In genomic region chr19:50724522-50725217, GRCh38 we compare ENCODE assay signal across 8 cellular contexts. TPM values are rescaled to one million over a fixed set of nuclear protein-coding genes. Genes with fewer than 3 reads are reported as not detected.
A peak's percentile ranks its signal among the peaks of the same experiment; 100 is the strongest.
DNase-seq lines count a peak whose midpoint lies in the region; ATAC-seq, FAIRE-seq and TF ChIP-seq lines count a peak whose summit lies in the region.

No MANE protein-coding gene starts in this region.

- TF ChIP-seq RAD21 in A549 (conservative IDR thresholded peaks at IDR 0.05 in 1 of 2, IDR thresholded peaks at IDR 0.05 in 1 of 2) = peak; percentile 47 to 57; a peak in 3 of 5 replicates

- DNase-seq in A549 (ENCODE audit: low read depth in 1 of 2, low spot score in 1 of 2) (peak; percentile 99 to 100), NCI-H69 (lab: John Stamatoyannopoulos, UW) (peak; percentile 95), lung microvascular endothelial cell (ENCODE audit: low read depth in 2 of 2) (peak; percentile 100)
- DNase-seq in activated CD8-positive, alpha-beta memory T cell treated with anti-CD3 and anti-CD28 coated beads for 1 hour (ENCODE audit: extremely low read depth in 1 of 2, low read depth in 1 of 2) = peak; percentile 86 to 96
- peak; percentile 73 for DNase-seq in effector CD4-positive, alpha-beta T cell
- DNase-seq in stimulated activated CD4-positive, alpha-beta T cell treated with anti-CD3 and anti-CD28 coated beads, TNF-alpha, amount 100 ng/mL, for 24 hours (ENCODE audit: low read depth in 3 of 3) = peak; percentile 77 to 97 (median 87)

- CTCF ChIA-PET in A549 (lab: Yijun Ruan, JAX) = interaction anchor here (0.6 to 18.4 kb wide), 68 partner anchors 11 to 381 kb away, joined by 3 to 272 read pairs (median 4); partner anchors contain the start of gene JOSD2

- peak overlapping the region; percentile 96 for H3K4me2 ChIP-seq in A549

- WGBS in A549 (ENCODE audit: missing lambda C conversion rate) = 4% methylated on average over 34 of the region's 65 CpGs

- H3K27ac ChIP-seq in A549 = peak overlapping the region; percentile 86 to 92

- peak; percentile 99 for TF ChIP-seq POLR2A in A549 (IDR thresholded peaks at IDR 0.05; ENCODE audit: low read length)

- H3K4me3 ChIP-seq in A549 = peak overlapping the region; percentile 73

- peak; percentile 66 to 89 for ATAC-seq in A549
- ATAC-seq in GM18867 (IDR thresholded peaks at IDR 0.05; ENCODE audit: unreplicated experiment) = peak; percentile 73
- ATAC-seq in HG03354 (IDR thresholded peaks at IDR 0.05; ENCODE audit: poor library complexity, severe bottlenecking, unreplicated experiment) = peak; percentile 84

- FAIRE-seq in A549 (lab: Jason Lieb, UNC) = peak; percentile 92

- H3K4me1 ChIP-seq in A549 = peaks cover 14% of the 10 kb centered on the region

- no peak for TF ChIP-seq EP300 in A549 (IDR thresholded peaks at IDR 0.05)

- TF ChIP-seq CTCF in A549 (IDR thresholded peaks at IDR 0.05) = peak; percentile 95

- no peaks in the 10 kb centered on the region for H3K9me3 ChIP-seq in A549

- POLR2A ChIA-PET in A549 (lab: Yijun Ruan, JAX) = interaction anchor here (0.6 to 2.1 kb wide), 27 partner anchors 10 to 1049 kb away, joined by 3 to 34 read pairs (median 5); partner anchors contain the start of genes ACP4, JOSD2 and KCNC3

TF ChIP-seq in A549, 52 proteins besides CTCF, POLR2A, EP300 and RAD21 (continues in another document):
- peak; percentile 84 for TF ChIP-seq SMC3 (IDR thresholded peaks at IDR 0.05)
- no peak for TF ChIP-seq ZC3H11A (IDR thresholded peaks at IDR 0.05)
- peak; percentile 88; the same call in 1 of the 3 replicates for TF ChIP-seq BCL3 (IDR thresholded peaks at IDR 0.05)
- no peak; the same call in 1 of the 2 replicates for TF ChIP-seq USF2 (IDR thresholded peaks at IDR 0.05)
- TF ChIP-seq TFCP2L1 (CRISPR knock-in tag; IDR thresholded peaks at IDR 0.05) = peak; percentile 80; the same call in 1 of the 2 replicates
- TF ChIP-seq HMGXB4 (CRISPR knock-in tag; IDR thresholded peaks at IDR 0.05; ENCODE audit: borderline replicate concordance) = no peak
- peak; percentile 84 for TF ChIP-seq REST (IDR thresholded peaks at IDR 0.05)
- TF ChIP-seq ELK1 (IDR thresholded peaks at IDR 0.05; ENCODE audit: low read depth, low read length) = no peak
- TF ChIP-seq E2F6 (IDR thresholded peaks at IDR 0.05; ENCODE audit: borderline replicate concordance, low read depth) = peak; percentile 67; the same call in 1 of the 2 replicates
- peak; percentile 92 for TF ChIP-seq CHD2 (IDR thresholded peaks at IDR 0.05; ENCODE audit: low read length, partially characterized antibody)
- no peak for TF ChIP-seq EHMT2 (IDR thresholded peaks at IDR 0.05; ENCODE audit: low read depth)
- TF ChIP-seq CHD4 (IDR thresholded peaks at IDR 0.05; ENCODE audit: borderline replicate concordance) = no peak
- TF ChIP-seq HDAC2 (IDR thresholded peaks at IDR 0.05) = no peak
- TF ChIP-seq JUN (IDR thresholded peaks at IDR 0.05) = peak; percentile 80 to 84; a peak in 4 of 5 replicates
- TF ChIP-seq ZNF302 (CRISPR knock-in tag; IDR thresholded peaks at IDR 0.05) = no peak
- peak; percentile 29; the same call in 1 of the 2 replicates for TF ChIP-seq TP53 (CRISPR knock-in tag; IDR thresholded peaks at IDR 0.05)

RNA-seq across cellular contexts. Expression of gene CLEC11A, which starts 1.5 kb away (rescaled TPM):
- polyA plus RNA-seq in A549 (2011; rRNA removed) (1.4 and 1.5 TPM in 2 replicates), A549 (2017; fragmentation: RNase III; extraction: RNeasy Plus Mini Kit Qiagen cat#74134 plus additional on column Dnase treatment) (5.0 to 6.4 TPM (median 6.2 TPM) in 3 replicates)
- polyA plus RNA-seq in A549 (2012; cell fraction: cytosol; rRNA removed) = 5.7 and 9.0 TPM in 2 replicates
- 9.7 and 13.1 TPM in 2 replicates for polyA plus RNA-seq in A549 (2012; cell fraction: nucleus; rRNA removed)
- 0.34 and 0.37 TPM in 2 replicates for polyA minus RNA-seq in A549 (2011; rRNA and poly(A)+ RNA removed)
- 0.40 and 2.6 TPM in 2 replicates for total RNA-seq in lung microvascular endothelial cell

RNA-seq across cellular contexts. Expression of gene SHANK1, which starts 5.1 kb away (rescaled TPM):
- polyA plus RNA-seq in A549 (2011; rRNA removed) (0.01 and 0.04 TPM in 2 replicates), A549 (2017; fragmentation: RNase III; extraction: RNeasy Plus Mini Kit Qiagen cat#74134 plus additional on column Dnase treatment) (0.07 to 0.17 TPM (median 0.09 TPM) in 3 replicates)
- 0.04 and 0.06 TPM in 2 replicates for polyA plus RNA-seq in A549 (2012; cell fraction: cytosol; rRNA removed)
- polyA plus RNA-seq in A549 (2012; cell fraction: nucleus; rRNA removed) = 0.04 and 0.07 TPM in 2 replicates
- polyA minus RNA-seq in A549 (2011; rRNA and poly(A)+ RNA removed) = 0.41 TPM in 1 of 2 replicates, not detected in the other
- 0.22 TPM in 1 of 2 replicates, not detected in the other for total RNA-seq in lung microvascular endothelial cell

RNA-seq across cellular contexts. Expression of gene GPR32, which starts 45.6 kb away (rescaled TPM):
- polyA plus RNA-seq in A549 (2011; rRNA removed) = not detected in 2 replicates
- polyA plus RNA-seq in A549 (2012; cell fraction: cytosol; rRNA removed) = not detected in 2 replicates
- not detected in 2 replicates for polyA plus RNA-seq in A549 (2012; cell fraction: nucleus; rRNA removed)
- polyA plus RNA-seq in A549 (2017; fragmentation: RNase III; extraction: RNeasy Plus Mini Kit Qiagen cat#74134 plus additional on column Dnase treatment) = not detected in 3 replicates
- polyA minus RNA-seq in A549 (2011; rRNA and poly(A)+ RNA removed) = not detected in 2 replicates
- not detected in 2 replicates for total RNA-seq in lung microvascular endothelial cell

Comparison
In these comparisons a context has a peak if more than half of its experiments do, and no peak if none do; other contexts are left out.
1. Peak in every context shown above with its lines: DNase-seq, ATAC-seq, H3K4me3 ChIP-seq and H3K27ac ChIP-seq.